ENCODE assay signal across 2 cellular contexts in genomic region chr11:35978173-35978572, GRCh38.
TF ChIP-seq lines count a peak whose summit lies in the region.

No MANE protein-coding gene starts in this region.

TF ChIP-seq in IMR-90, 13 proteins besides CTCF, POLR2A, EP300 and RAD21:
- TF ChIP-seq RCOR1 (IDR thresholded peaks at IDR 0.05; ENCODE audit: insufficient replicate concordance, low read length): no peak
- TF ChIP-seq MXI1 (IDR thresholded peaks at IDR 0.05; ENCODE audit: borderline replicate concordance, low read depth, low read length): no peak
- no peak for TF ChIP-seq CHD1 (IDR thresholded peaks at IDR 0.05; ENCODE audit: low read depth, low read length)
- no peak for TF ChIP-seq RFX5 (IDR thresholded peaks at IDR 0.05; ENCODE audit: low read depth, low read length)
- TF ChIP-seq BHLHE40 (IDR thresholded peaks at IDR 0.05; ENCODE audit: low read depth, low read length): no peak
- no peak for TF ChIP-seq FOS (IDR thresholded peaks at IDR 0.05; ENCODE audit: low read depth, low read length)
- no peak for TF ChIP-seq USF2 (IDR thresholded peaks at IDR 0.05; ENCODE audit: low read depth, low read length)
- TF ChIP-seq MAFK (IDR thresholded peaks at IDR 0.05; ENCODE audit: low read depth, low read length): no peak
- no peak for TF ChIP-seq CEBPB (IDR thresholded peaks at IDR 0.05; ENCODE audit: low read depth, low read length)
- no peak for TF ChIP-seq SMC3 (IDR thresholded peaks at IDR 0.05; ENCODE audit: low read depth, low read length)
- TF ChIP-seq MAZ (IDR thresholded peaks at IDR 0.05; ENCODE audit: borderline replicate concordance, low read depth, low read length): no peak
TF ChIP-seq in IMR-90: peak in this region for 0.

TF ChIP-seq in H1, 55 proteins besides CTCF, POLR2A, EP300 and RAD21:
- TF ChIP-seq KDM1A (IDR thresholded peaks at IDR 0.05; ENCODE audit: borderline replicate concordance, low read length) (no peak), BRCA1 (IDR thresholded peaks at IDR 0.05; ENCODE audit: low read depth, low read length) (no peak), BACH1 (IDR thresholded peaks at IDR 0.05; ENCODE audit: low read length) (no peak), SP4 (IDR thresholded peaks at IDR 0.05; ENCODE audit: low read length) (no peak), KDM5A (IDR thresholded peaks at IDR 0.05; ENCODE audit: low read length) (no peak), SIN3A (conservative IDR thresholded peaks at IDR 0.05 in 1 of 2, IDR thresholded peaks at IDR 0.05 in 1 of 2; ENCODE audit: low read depth in 1 of 2, low read length in 2 of 2) (no peak), TCF12 (IDR thresholded peaks at IDR 0.05; ENCODE audit: low read depth, low read length) (no peak), USF2 (IDR thresholded peaks at IDR 0.05; ENCODE audit: low read length) (no peak), RNF2 (IDR thresholded peaks at IDR 0.05; ENCODE audit: borderline replicate concordance, low read depth, low read length, missing control alignments, poor library complexity, severe bottlenecking) (no peak), YY1 (IDR thresholded peaks at IDR 0.05; ENCODE audit: low read depth, low read length) (no peak), ATF2 (IDR thresholded peaks at IDR 0.05; ENCODE audit: low read length) (no peak), TEAD4 (IDR thresholded peaks at IDR 0.05; ENCODE audit: low read depth, low read length) (no peak), HDAC2 (IDR thresholded peaks at IDR 0.05; ENCODE audit: borderline replicate concordance in 1 of 2, low read depth in 2 of 2, low read length in 2 of 2) (no peak), CHD7 (IDR thresholded peaks at IDR 0.05; ENCODE audit: insufficient replicate concordance, low read length) (no peak), MAFK (IDR thresholded peaks at IDR 0.05; ENCODE audit: low read depth, low read length) (no peak), E2F6 (IDR thresholded peaks at IDR 0.05) (no peak), GTF2F1 (IDR thresholded peaks at IDR 0.05; ENCODE audit: borderline replicate concordance, low read depth, low read length) (no peak), ATF3 (IDR thresholded peaks at IDR 0.05; ENCODE audit: insufficient read depth, low read depth, low read length) (no peak)
